29 cellular contexts compared by ENCODE assay signal in the genomic region with DNA sequence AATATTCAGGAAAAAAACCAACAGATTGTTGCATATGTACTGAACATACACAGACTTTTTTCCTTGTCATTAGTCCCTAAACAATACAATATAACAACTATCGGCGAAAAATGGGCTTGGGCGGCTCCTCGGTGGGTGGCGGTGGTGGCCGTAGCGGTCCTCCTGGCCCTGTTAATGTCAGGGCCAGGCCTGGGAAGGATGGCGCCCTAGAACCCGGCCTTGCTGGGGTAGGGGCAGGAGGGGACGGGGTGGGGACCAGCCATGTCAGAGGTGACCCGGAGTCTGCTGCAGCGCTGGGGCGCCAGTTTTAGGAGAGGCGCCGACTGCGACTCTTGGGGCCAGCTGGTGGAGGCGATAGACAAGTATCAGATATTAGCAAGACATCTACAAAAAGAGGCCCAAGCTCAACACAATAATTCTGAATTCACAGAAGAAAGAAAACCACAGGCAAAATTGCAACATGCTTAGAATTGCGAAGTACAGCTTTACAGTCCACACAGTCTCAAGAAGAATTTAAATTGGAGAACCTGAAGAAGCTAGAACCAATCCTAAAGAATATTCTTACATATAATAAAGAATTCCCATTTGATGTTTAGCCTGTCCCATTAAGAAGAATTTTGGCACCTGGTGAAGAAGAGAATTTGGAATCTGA.
"Had no signal": no experiment of that assay in that cellular context is flagged by ENCODE, and none has a peak within 500 bp of the region (broad histone marks: within the 10 kb centered on the region; RNA-seq: fewer than 3 reads in every experiment).

No MANE protein-coding gene starts in this region.

- H3K4me1 ChIP-seq: prostate gland had no signal

- H3K36me3 Mint-ChIP-seq: mesothelial cell of epicardium; naive B cell; natural killer cell treated with Interleukin-12 subunit alpha and Interleukin-12 subunit beta and Interleukin-15 and Interleukin-18, amount 100 ng/mL, for 72 hours had no signal

- H3K9me3 ChIP-seq: gastrocnemius medialis, left ventricle myocardium inferior, mucosa of descending colon, neutrophil, prostate gland, right atrium auricular region, suprapubic skin, transverse colon, vagina had no signal

- ATAC-seq: gastrocnemius medialis; left cardiac atrium; mucosa of descending colon; natural killer cell treated with Interleukin-12 subunit alpha and Interleukin-12 subunit beta and Interleukin-15 and Interleukin-18, amount 100 ng/mL, for 72 hours; sciatic nerve; stimulated activated naive CD8-positive, alpha-beta T cell treated with anti-CD3 and anti-CD28 coated beads, Interleukin-15, amount 100 ng/mL, for 72 hours had no signal

- H3K4me3 Mint-ChIP-seq: mesothelial cell of epicardium; naive B cell; natural killer cell treated with Interleukin-12 subunit alpha and Interleukin-12 subunit beta and Interleukin-15 and Interleukin-18, amount 100 ng/mL, for 72 hours; neural crest cell; stimulated activated naive CD8-positive, alpha-beta T cell treated with anti-CD3 and anti-CD28 coated beads, Interleukin-15, amount 100 ng/mL, for 72 hours had no signal

- H2AFZ ChIP-seq: parathyroid adenoma had no signal

- H3K4me3 ChIP-seq: dorsolateral prefrontal cortex, gastrocnemius medialis, left ventricle myocardium inferior, lung, mucosa of descending colon, prostate gland, right atrium auricular region, smooth muscle cell, suprapubic skin, transverse colon, vagina had no signal

- H3K36me3 ChIP-seq: gastrocnemius medialis, left ventricle myocardium inferior, neutrophil, prostate gland, right atrium auricular region, suprapubic skin, transverse colon, vagina had no signal

- DNase-seq: dorsolateral prefrontal cortex; effector CD4-positive, alpha-beta T cell; foreskin fibroblast; gastrocnemius medialis; head of caudate nucleus; left cardiac atrium; left ventricle myocardium inferior; mesenchymal stem cell; mucosa of descending colon; naive B cell; stimulated activated CD4-positive, alpha-beta T cell treated with anti-CD3 and anti-CD28 coated beads, Interleukin-12 subunit alpha, Interleukin-12 subunit beta, amount 100 ng/mL, for 4 hours; stimulated activated CD4-positive, alpha-beta T cell treated with anti-CD3 and anti-CD28 coated beads, Interleukin-1b, Interleukin-23, amount 100 ng/mL, for 48 hours; stimulated activated CD4-positive, alpha-beta T cell treated with anti-CD3 and anti-CD28 coated beads, Interleukin-4, amount 100 ng/mL, for 1 hour; stimulated activated CD8-positive, alpha-beta memory T cell treated with anti-CD3 and anti-CD28 coated beads, Interleukin-4, amount 100 ng/mL, for 48 hours; stimulated activated naive CD4-positive, alpha-beta T cell; stimulated activated naive CD8-positive, alpha-beta T cell treated with anti-CD3 and anti-CD28 coated beads, Interleukin-15, amount 100 ng/mL, for 72 hours; transverse colon had no signal

- H3K27ac Mint-ChIP-seq: mesothelial cell of epicardium; natural killer cell treated with Interleukin-12 subunit alpha and Interleukin-12 subunit beta and Interleukin-15 and Interleukin-18, amount 100 ng/mL, for 72 hours; stimulated activated naive CD8-positive, alpha-beta T cell treated with anti-CD3 and anti-CD28 coated beads, Interleukin-15, amount 100 ng/mL, for 72 hours had no signal

- H3K27me3 Mint-ChIP-seq: naive B cell; natural killer cell treated with Interleukin-12 subunit alpha and Interleukin-12 subunit beta and Interleukin-15 and Interleukin-18, amount 100 ng/mL, for 72 hours; stimulated activated naive CD8-positive, alpha-beta T cell treated with anti-CD3 and anti-CD28 coated beads, Interleukin-15, amount 100 ng/mL, for 72 hours had no signal

- H3K9ac ChIP-seq: parathyroid adenoma had no signal

- H3K27me3 ChIP-seq: dorsolateral prefrontal cortex, gastrocnemius medialis, neutrophil, right atrium auricular region, suprapubic skin, transverse colon, vagina had no signal

- H3K4me2 ChIP-seq: smooth muscle cell had no signal

- H3K9me3 Mint-ChIP-seq: mesothelial cell of epicardium; naive B cell; natural killer cell treated with Interleukin-12 subunit alpha and Interleukin-12 subunit beta and Interleukin-15 and Interleukin-18, amount 100 ng/mL, for 72 hours; neural crest cell; stimulated activated naive CD8-positive, alpha-beta T cell treated with anti-CD3 and anti-CD28 coated beads, Interleukin-15, amount 100 ng/mL, for 72 hours had no signal

- H3K27ac ChIP-seq: dorsolateral prefrontal cortex, left ventricle myocardium inferior, neutrophil, parathyroid adenoma, prostate gland, right atrium auricular region, suprapubic skin, transverse colon, vagina had no signal
